Comparison of ENCODE assay signal across 7 cellular contexts in genomic region chr12:116820077-116820656, GRCh38.
A peak's percentile ranks its signal among the peaks of the same experiment; 100 is the strongest.
DNase-seq lines count a peak whose midpoint lies in the region; ATAC-seq and TF ChIP-seq lines count a peak whose summit lies in the region.

No MANE protein-coding gene starts in this region.

- no peak overlapping the region for H3K56ac ChIP-seq in H9 (ENCODE audit: insufficient read length, low read depth, low read length)

- H3K23me2 ChIP-seq in H9 (ENCODE audit: insufficient read length, low read depth, low read length, poor library complexity, severe bottlenecking): peaks cover 6% of the 10 kb centered on the region

- H3K36me3 ChIP-seq in CD4-positive, alpha-beta memory T cell (ENCODE audit: insufficient read depth, low read length): no peaks in the 10 kb centered on the region

- POLR2A ChIA-PET in CD4-positive, alpha-beta memory T cell (lab: Charles Lee; ENCODE audit: partially characterized antibody): no interaction called here
- POLR2A ChIA-PET in naive thymus-derived CD8-positive, alpha-beta T cell (lab: Charles Lee): no interaction called here

- no peak overlapping the region for H3K9ac ChIP-seq in H9 (ENCODE audit: extremely low read depth, insufficient read length, low read length)

- no peak overlapping the region for H3K4me2 ChIP-seq in H9 (ENCODE audit: insufficient read depth, insufficient read length, low read length)

- H2BK120ac ChIP-seq in H9 (ENCODE audit: low read depth, low read length, poor library complexity, severe bottlenecking): no peak overlapping the region

- H4K5ac ChIP-seq in H9 (ENCODE audit: insufficient read length, low read depth, low read length): no peak overlapping the region

- no peak overlapping the region for H2BK5ac ChIP-seq in H9 (ENCODE audit: insufficient read length, low read length)

- H3K4ac ChIP-seq in H9 (ENCODE audit: low read depth, low read length): no peak overlapping the region

- H3K4me3 Mint-ChIP-seq in CD4-positive, alpha-beta memory T cell: peak overlapping the region; percentile 22 to 76 (median 63)
- H3K4me3 Mint-ChIP-seq in H9: peak overlapping the region; percentile 8 to 16; a peak in 1 of 5 replicates
- peak overlapping the region; percentile 22 for H3K4me3 Mint-ChIP-seq in activated naive CD8-positive, alpha-beta T cell
- peak overlapping the region; percentile 42 to 93 (median 64) for H3K4me3 Mint-ChIP-seq in naive thymus-derived CD8-positive, alpha-beta T cell

- H3K27me3 ChIP-seq in CD4-positive, alpha-beta memory T cell (ENCODE audit: insufficient read depth, low read length): no peaks in the 10 kb centered on the region
- no peaks in the 10 kb centered on the region for H3K27me3 ChIP-seq in H9 (ENCODE audit: insufficient read depth, low read length)

- peaks cover 0 to 2% of the 10 kb centered on the region in 2 donors for H3K27me3 Mint-ChIP-seq in CD4-positive, alpha-beta memory T cell
- H3K27me3 Mint-ChIP-seq in H9 (ENCODE audit: low read depth): no peaks in the 10 kb centered on the region
- H3K27me3 Mint-ChIP-seq in activated naive CD8-positive, alpha-beta T cell: no peaks in the 10 kb centered on the region
- H3K27me3 Mint-ChIP-seq in naive thymus-derived CD8-positive, alpha-beta T cell: peaks cover 0 to 3% (median 0%) of the 10 kb centered on the region in 5 donors

- no peak overlapping the region for H2AFZ ChIP-seq in H9 (ENCODE audit: low read length)

- peaks cover 0 to 6% (median 3%) of the 10 kb centered on the region in 8 donors for H3K9me3 Mint-ChIP-seq in CD4-positive, alpha-beta memory T cell
- no peaks in the 10 kb centered on the region; a peak in 1 of 5 replicates for H3K9me3 Mint-ChIP-seq in H9
- no peaks in the 10 kb centered on the region for H3K9me3 Mint-ChIP-seq in activated naive CD8-positive, alpha-beta T cell (ENCODE audit: low read depth)
- H3K9me3 Mint-ChIP-seq in naive thymus-derived CD8-positive, alpha-beta T cell: peaks cover 0 to 2% (median 0%) of the 10 kb centered on the region in 9 donors

- no peaks in the 10 kb centered on the region for H4K20me1 ChIP-seq in H9 (ENCODE audit: control insufficient read depth, insufficient read depth, insufficient read length)

- no peak overlapping the region for H2AK5ac ChIP-seq in H9 (ENCODE audit: insufficient read length, low read length)

- TF ChIP-seq CTCF in H9 (conservative IDR thresholded peaks at IDR 0.05): no peak

- WGBS in H9 (ENCODE audit: extremely low coverage, insufficient read length, low lambda C conversion rate): no CpG with 5 or more reads among the region's 10 CpGs

- no peak overlapping the region for H2BK20ac ChIP-seq in H9 (ENCODE audit: low read depth, low read length, poor library complexity, severe bottlenecking)

- H3K18ac ChIP-seq in H9 (ENCODE audit: insufficient read length, low read depth, low read length): no peak overlapping the region

- no peak overlapping the region for H3K23ac ChIP-seq in H9 (ENCODE audit: insufficient read length, low read depth, low read length)

- H3K27ac ChIP-seq in CD4-positive, alpha-beta memory T cell (ENCODE audit: low read depth, low read length): peak overlapping the region; percentile 87
- no peak overlapping the region for H3K27ac ChIP-seq in H9 (ENCODE audit: insufficient read length, low read depth, low read length)

- CTCF ChIA-PET in CD4-positive, alpha-beta memory T cell (lab: Charles Lee; ENCODE audit: partially characterized antibody): no interaction called here

- no peak overlapping the region for H4K8ac ChIP-seq in H9 (replicated peaks; ENCODE audit: insufficient read length, low read depth, low read length)

- peaks cover 4 to 5% of the 10 kb centered on the region in 2 donors for H3K36me3 Mint-ChIP-seq in CD4-positive, alpha-beta memory T cell
- H3K36me3 Mint-ChIP-seq in H9 (ENCODE audit: insufficient read depth in 1 of 3, low read depth in 3 of 3): peaks cover 0 to 7% (median 4%) of the 10 kb centered on the region in 3 experiments; a peak in 4 of 7 replicates
- H3K36me3 Mint-ChIP-seq in activated naive CD8-positive, alpha-beta T cell: peaks cover 2% of the 10 kb centered on the region
- H3K36me3 Mint-ChIP-seq in naive thymus-derived CD8-positive, alpha-beta T cell: peaks cover 0 to 7% (median 0%) of the 10 kb centered on the region in 3 donors

- no peak overlapping the region for H4K91ac ChIP-seq in H9 (ENCODE audit: insufficient read length, low read depth, low read length)

- no peaks in the 10 kb centered on the region for H3K9me3 ChIP-seq in CD4-positive, alpha-beta memory T cell (ENCODE audit: control insufficient read depth in 1 of 2, low read length in 2 of 2)
- H3K9me3 ChIP-seq in H9 (ENCODE audit: control insufficient read depth, low read depth, low read length): no peaks in the 10 kb centered on the region

- peak overlapping the region; percentile 83 to 96 (median 90) for H3K27ac Mint-ChIP-seq in CD4-positive, alpha-beta memory T cell
- peak overlapping the region in 1 of 3 experiments; percentile 77; a peak in 2 of 7 replicates for H3K27ac Mint-ChIP-seq in H9
- peak overlapping the region; percentile 22 for H3K27ac Mint-ChIP-seq in activated naive CD8-positive, alpha-beta T cell
- peak overlapping the region in 9 of 10 donors; percentile 25 to 99 (median 82) for H3K27ac Mint-ChIP-seq in naive thymus-derived CD8-positive, alpha-beta T cell

- no peaks in the 10 kb centered on the region for H3K79me1 ChIP-seq in H9 (ENCODE audit: insufficient read depth, low read depth, low read length, poor library complexity, severe bottlenecking)

- H2BK15ac ChIP-seq in H9 (ENCODE audit: low read depth, low read length): no peak overlapping the region

- no peaks in the 10 kb centered on the region for H3K79me2 ChIP-seq in H9 (ENCODE audit: insufficient read depth, low read length)

- no peak overlapping the region for H3K4me3 ChIP-seq in CD4-positive, alpha-beta memory T cell (ENCODE audit: low read length in 2 of 2)

- H3T11ph ChIP-seq in H9 (ENCODE audit: low read length): no peak overlapping the region

- H2BK12ac ChIP-seq in H9 (ENCODE audit: insufficient read length, low read depth, low read length): no peak overlapping the region

- H3K4me1 Mint-ChIP-seq in CD4-positive, alpha-beta memory T cell: peaks cover 10 to 31% (median 22%) of the 10 kb centered on the region in 4 donors
- peaks cover 12 to 28% of the 10 kb centered on the region in 2 experiments for H3K4me1 Mint-ChIP-seq in H9
- H3K4me1 Mint-ChIP-seq in activated naive CD8-positive, alpha-beta T cell (ENCODE audit: low read depth): peaks cover 21% of the 10 kb centered on the region
- peaks cover 9 to 36% (median 27%) of the 10 kb centered on the region in 4 donors for H3K4me1 Mint-ChIP-seq in naive thymus-derived CD8-positive, alpha-beta T cell

- no peak overlapping the region for H3K14ac ChIP-seq in H9 (ENCODE audit: insufficient read depth, low read length)

- no peak for DNase-seq in CD4-positive, alpha-beta memory T cell
- DNase-seq in H9 (no peak), NCI-H146 treated with DMSO at 0.1 percent for 48 hours (lab: John Stamatoyannopoulos, UW; ENCODE audit: unreplicated experiment) (no peak)
- no peak for DNase-seq in naive thymus-derived CD8-positive, alpha-beta T cell

- intact Hi-C loops in CD4-positive, alpha-beta memory T cell (cut with micrococcal nuclease): no loop called here

- peaks cover 17% of the 10 kb centered on the region for H3K4me1 ChIP-seq in CD4-positive, alpha-beta memory T cell (ENCODE audit: insufficient read depth, low read length)
- no peaks in the 10 kb centered on the region for H3K4me1 ChIP-seq in H9 (ENCODE audit: insufficient read depth, low read length)

- no peak for ATAC-seq in naive thymus-derived CD8-positive, alpha-beta T cell
- ATAC-seq in HG02852 (IDR thresholded peaks at IDR 0.05; ENCODE audit: unreplicated experiment) (no peak), GM21381 (IDR thresholded peaks at IDR 0.05; ENCODE audit: unreplicated experiment) (no peak)

Comparison
In these comparisons a context has a peak if more than half of its experiments do, and no peak if none do; other contexts are left out.
1. H3K4me3 Mint-ChIP-seq: peak in every context shown above with its lines; median percentile 64 in naive thymus-derived CD8-positive, alpha-beta T cell; 63 in CD4-positive, alpha-beta memory T cell; 22 in activated naive CD8-positive, alpha-beta T cell; 12 in H9.